Comparison of ENCODE assay signal across 32 cellular contexts in genomic region chr5:2863133-2863532, GRCh38.
"Had no signal": no experiment of that assay in that cellular context is flagged by ENCODE, and none has a peak within 500 bp of the region (broad histone marks: within the 10 kb centered on the region; RNA-seq: fewer than 3 reads in every experiment).

No MANE protein-coding gene starts in this region.

- H3K4me1 ChIP-seq: adrenal gland, body of pancreas, breast epithelium had no signal

- H3K9me3 ChIP-seq: adrenal gland, body of pancreas, breast epithelium had no signal

- H3K27ac ChIP-seq: adrenal gland, body of pancreas, brain microvascular endothelial cell, breast epithelium, VCaP had no signal

- H3K4me3 ChIP-seq: adrenal gland, body of pancreas, breast epithelium had no signal

- H3K36me3 ChIP-seq: adrenal gland, brain microvascular endothelial cell, breast epithelium had no signal

- ATAC-seq: activated CD8-positive, alpha-beta T cell treated with anti-CD3 and anti-CD28 coated beads for 36 hours; activated naive CD4-positive, alpha-beta T cell treated with anti-CD3 and anti-CD28 coated beads, Interleukin-2, amount 50 U/mL, for 72 hours; activated T-cell treated with anti-CD3 and anti-CD28 coated beads, Interleukin-2, amount 50 U/mL, for 4 hours; activated T-cell treated with anti-CD3 and anti-CD28 coated beads, Interleukin-2, amount 50 U/mL, for 72 hours; activated T-helper 17 cell treated with anti-CD3 and anti-CD28 coated beads, Interleukin-2, amount 50 U/mL, for 72 hours; body of pancreas had no signal

- H3K27me3 ChIP-seq: adrenal gland, body of pancreas, brain microvascular endothelial cell had no signal

- DNase-seq: activated B cell treated with CpG ODN at 0.5 μM for 24 hours; activated CD4-positive, alpha-beta memory T cell treated with anti-CD3 and anti-CD28 coated beads for 36 hours; activated CD4-positive, alpha-beta T cell treated with anti-CD3 and anti-CD28 coated beads for 4 hours; activated CD4-positive, alpha-beta T cell treated with anti-CD3 and anti-CD28 coated beads, Interleukin-2, amount 10 ng/mL, durations not matched to agents 24 days and 14 days; activated CD4-positive, alpha-beta T cell treated with anti-CD3 and anti-CD28 coated beads, Interleukin-2, amount 50 U/mL, for 1 hour; activated CD4-positive, alpha-beta T cell treated with anti-CD3 and anti-CD28 coated beads, Interleukin-2, amount 50 U/mL, for 4 hours; activated CD4-positive, CD25-positive, alpha-beta regulatory T cell treated with anti-CD3 and anti-CD28 coated beads, Interleukin-2, amount 50 U/mL, for 72 hours; activated CD8-positive, alpha-beta memory T cell treated with anti-CD3 and anti-CD28 coated beads, Interleukin-2, amount 50 U/mL, for 4 hours; activated CD8-positive, alpha-beta T cell treated with anti-CD3 and anti-CD28 coated beads for 36 hours; activated effector memory CD4-positive, alpha-beta T cell treated with anti-CD3 and anti-CD28 coated beads, Interleukin-2, amount 50 U/mL, for 16 hours; activated gamma-delta T cell treated with Interleukin-2 at 50 U/mL for 16 hours; activated naive CD4-positive, alpha-beta T cell; activated naive CD4-positive, alpha-beta T cell treated with anti-CD3 and anti-CD28 coated beads for 36 hours; activated naive CD4-positive, alpha-beta T cell treated with anti-CD3 and anti-CD28 coated beads, Interleukin-2, amount 50 U/mL, for 16 hours; activated naive CD8-positive, alpha-beta T cell treated with anti-CD3 and anti-CD28 coated beads for 36 hours; activated T-cell treated with anti-CD3 and anti-CD28 coated beads for 4 hours; activated T-cell treated with anti-CD3 and anti-CD28 coated beads, Interleukin-2, amount 50 U/mL, for 1 hour; activated T-cell treated with anti-CD3 and anti-CD28 coated beads, Interleukin-2, amount 50 U/mL, for 4 hours; activated T-cell treated with anti-CD3 and anti-CD28 coated beads, Interleukin-2, amount 50 U/mL, for 72 hours; adrenal gland; amniotic stem cell; aorta; body of pancreas; brain microvascular endothelial cell; cerebellar nuclear complex; T-helper 1 cell; T-helper 2 cell; T-helper 9 cell had no signal
